Comparison of ENCODE assay signal across 7 cellular contexts in genomic region chr12:50556796-50557195, GRCh38. TPM values are rescaled to one million over a fixed set of nuclear protein-coding genes. Genes with fewer than 3 reads are reported as not detected.
A peak's percentile ranks its signal among the peaks of the same experiment; 100 is the strongest.
DNase-seq lines count a peak whose midpoint lies in the region; ATAC-seq, FAIRE-seq and TF ChIP-seq lines count a peak whose summit lies in the region.
"Not testable (repeated sequence)": the region's sequence is repeated elsewhere in the genome, so short reads cannot be mapped to it uniquely, and the experiment has no call there.

No MANE protein-coding gene starts in this region.

- peaks cover 14% of the 10 kb centered on the region for H3F3A ChIP-seq in GM23248 (ENCODE audit: insufficient read depth)
- not testable (repeated sequence) for H3F3A ChIP-seq in smooth muscle cell (ENCODE audit: low read depth)

- peaks cover 99% of the 10 kb centered on the region for H3K79me2 ChIP-seq in GM23248 (ENCODE audit: insufficient read depth)
- H3K79me2 ChIP-seq in smooth muscle cell (ENCODE audit: low read depth), result peaks cover 92% of the 10 kb centered on the region

- peak overlapping the region; percentile 68 to 98 for H3K27ac Mint-ChIP-seq in activated naive CD4-positive, alpha-beta T cell treated with anti-CD3 and anti-CD28 coated beads, Interleukin-2, amount 50 U/mL, for 72 hours

- not testable (repeated sequence) for H3K9ac ChIP-seq in GM23248; smooth muscle cell (ENCODE audit: low read depth)

- H3K9me2 ChIP-seq in GM23248 (ENCODE audit: insufficient read depth), result not testable (repeated sequence)

- not testable (repeated sequence) for H3K9me3 Mint-ChIP-seq in activated naive CD4-positive, alpha-beta T cell treated with anti-CD3 and anti-CD28 coated beads, Interleukin-2, amount 50 U/mL, for 72 hours

- not testable (repeated sequence) for H3K4me3 ChIP-seq in GM23248; bronchial epithelial cell (ENCODE audit: low read depth, low read length); fibroblast of villous mesenchyme (ENCODE audit: low read depth, low read length); smooth muscle cell

- peak overlapping the region; percentile 20 for H3K4me2 ChIP-seq in GM23248 (ENCODE audit: unreplicated experiment)
- not testable (repeated sequence) for H3K4me2 ChIP-seq in smooth muscle cell

- not testable (repeated sequence) for H3K36me3 ChIP-seq in GM23248 (ENCODE audit: low read depth); bronchial epithelial cell (ENCODE audit: control insufficient read depth, insufficient read depth, low read length); smooth muscle cell (ENCODE audit: low read depth)

- H3K9me3 ChIP-seq in GM23248 (ENCODE audit: low read depth); smooth muscle cell (replicated peaks; ENCODE audit: low read depth): not testable (repeated sequence)

- H4K20me1 ChIP-seq in GM23248 (ENCODE audit: insufficient read depth), result not testable (repeated sequence)
- peaks cover 50% of the 10 kb centered on the region for H4K20me1 ChIP-seq in smooth muscle cell (ENCODE audit: low read depth)

- not testable (repeated sequence) for TF ChIP-seq CTCF in VCaP (conservative IDR thresholded peaks at IDR 0.05); bronchial epithelial cell (IDR thresholded peaks at IDR 0.05; ENCODE audit: insufficient read depth, low read length, severe bottlenecking); fibroblast of villous mesenchyme (IDR thresholded peaks at IDR 0.05; ENCODE audit: insufficient read depth, low read depth, low read length); smooth muscle cell (IDR thresholded peaks at IDR 0.05; ENCODE audit: borderline replicate concordance, insufficient read depth, poor library complexity, severe bottlenecking)

- peaks cover 8 to 35% of the 10 kb centered on the region in 2 donors for H3K36me3 Mint-ChIP-seq in activated naive CD4-positive, alpha-beta T cell treated with anti-CD3 and anti-CD28 coated beads, Interleukin-2, amount 50 U/mL, for 72 hours

- H2AFZ ChIP-seq in GM23248; smooth muscle cell (ENCODE audit: low read depth): not testable (repeated sequence)

- not testable (repeated sequence) for ATAC-seq in activated naive CD4-positive, alpha-beta T cell treated with anti-CD3 and anti-CD28 coated beads, Interleukin-2, amount 50 U/mL, for 72 hours

- DNase-seq in GM23248 (peak; percentile 57), NCI-H82 (lab: John Stamatoyannopoulos, UW) (peak; percentile 23), bronchial epithelial cell (ENCODE audit: low read depth) (peak; percentile 54), fibroblast of villous mesenchyme (ENCODE audit: low read depth) (peak; percentile 66)
- not testable (repeated sequence) for DNase-seq in activated naive CD4-positive, alpha-beta T cell treated with anti-CD3 and anti-CD28 coated beads, Interleukin-2, amount 50 U/mL, for 72 hours (ENCODE audit: low spot score in 2 of 2); smooth muscle cell (lab: John Stamatoyannopoulos, UW; ENCODE audit: unreplicated experiment)

- in situ Hi-C loops in GM23248 (cut with MboI), result not testable (repeated sequence)

- peaks cover 16% of the 10 kb centered on the region for H3K4me1 ChIP-seq in GM23248 (ENCODE audit: insufficient read depth)
- H3K4me1 ChIP-seq in smooth muscle cell (ENCODE audit: low read depth), result not testable (repeated sequence)

- not testable (repeated sequence) for H3K27me3 ChIP-seq in GM23248 (replicated peaks; ENCODE audit: insufficient read depth); bronchial epithelial cell (ENCODE audit: control insufficient read depth, insufficient read depth, low read length); smooth muscle cell (ENCODE audit: low read depth)

- not testable (repeated sequence) for FAIRE-seq in bronchial epithelial cell (lab: Jason Lieb, UNC)

- 55 to 60% methylated on average over 7 of the region's 7 CpGs for WGBS in GM23248 (ENCODE audit: low coverage in 1 of 2, low lambda C conversion rate in 2 of 2, missing lambda C conversion rate in 2 of 2), 2 experiments
- 74% methylated on average over 7 of the region's 7 CpGs for WGBS in smooth muscle cell (ENCODE audit: low lambda C conversion rate)

- H3K27ac ChIP-seq in GM23248, result peak overlapping the region; percentile 19
- peak overlapping the region; percentile 40; the same call in 1 of the 2 replicates for H3K27ac ChIP-seq in VCaP
- H3K27ac ChIP-seq in smooth muscle cell (ENCODE audit: low read depth), result peak overlapping the region; percentile 24

RNA-seq across cellular contexts. Expression of gene DIP2B, which starts 52.0 kb away (rescaled TPM):
- 17.9 and 19.5 TPM in 2 replicates for total RNA-seq in GM23248 (2014; rRNA removed; shearing (Covaris generic))
- polyA plus RNA-seq in GM23248 (2016; fragmentation: Nextera tagmentation; extraction: Ambion mirVana) (5.4 and 5.6 TPM in 2 replicates), smooth muscle cell (5.8 and 14.4 TPM in 2 replicates)
- 10 to 100 TPM; 33.8 to 39.9 TPM for total RNA-seq in activated naive CD4-positive, alpha-beta T cell treated with anti-CD3 and anti-CD28 coated beads, Interleukin-2, amount 50 U/mL, for 72 hours
- total RNA-seq in bronchial epithelial cell (21.1 and 25.5 TPM in 2 replicates), fibroblast of villous mesenchyme (29.8 and 32.9 TPM in 2 replicates), smooth muscle cell (35.2 and 36.6 TPM in 2 replicates)
